In genomic region chr1:44775078-44775929, GRCh38 we compare ENCODE assay signal across 1 cellular context.
A peak's percentile ranks its signal among the peaks of the same experiment; 100 is the strongest.
TF ChIP-seq lines count a peak whose summit lies in the region.

TSS of gene RPS8 (plus strand) at chr1:44775540. CDS start at chr1:44775597, 57 bp downstream.

TF ChIP-seq in K562, 482 proteins besides CTCF, POLR2A, EP300 and RAD21 (continued from another document and continues in another):
- TF ChIP-seq ZMIZ1 (IDR thresholded peaks at IDR 0.05; ENCODE audit: low read depth in 2 of 2, low read length in 2 of 2) (peak in 1 of 2 experiments; percentile 71; a peak in 1 of 4 replicates), TAF1 (IDR thresholded peaks at IDR 0.05; ENCODE audit: control insufficient read depth, extremely low read depth, insufficient read depth, low read length, severe bottlenecking) (peak; percentile 99), PREB (CRISPR knock-in tag; IDR thresholded peaks at IDR 0.05) (no peak; the same call in 1 of the 2 replicates), DNMT1 (IDR thresholded peaks at IDR 0.05) (no peak; the same call in 1 of the 2 replicates), KAT2B (IDR thresholded peaks at IDR 0.05; ENCODE audit: low read depth, low read length) (no peak), CLOCK (CRISPR knock-in tag; IDR thresholded peaks at IDR 0.05; ENCODE audit: borderline replicate concordance) (no peak), PML (IDR thresholded peaks at IDR 0.05; ENCODE audit: low read length) (peak; percentile 94), ELF2 (CRISPR knock-in tag; IDR thresholded peaks at IDR 0.05) (peak; percentile 46; the same call in 1 of the 2 replicates), KAT7 (CRISPR knock-in tag; IDR thresholded peaks at IDR 0.05; ENCODE audit: borderline replicate concordance) (no peak), SFPQ (IDR thresholded peaks at IDR 0.05; ENCODE audit: low read depth, low read length) (no peak), HMG20A (CRISPR knock-in tag; conservative IDR thresholded peaks at IDR 0.05) (no peak), ZC3H8 (IDR thresholded peaks at IDR 0.05) (peak; percentile 92), ZNF175 (CRISPR knock-in tag; IDR thresholded peaks at IDR 0.05; ENCODE audit: low read depth) (peak; percentile 63; the same call in 1 of the 2 replicates), ZNF277 (CRISPR knock-in tag; IDR thresholded peaks at IDR 0.05; ENCODE audit: borderline replicate concordance) (no peak), NFXL1 (CRISPR knock-in tag; IDR thresholded peaks at IDR 0.05) (no peak), TCFL5 (CRISPR knock-in tag; conservative IDR thresholded peaks at IDR 0.05) (no peak), ZNF518B (CRISPR knock-in tag; IDR thresholded peaks at IDR 0.05) (no peak), MEIS2 (IDR thresholded peaks at IDR 0.05; ENCODE audit: partially characterized antibody) (peak; percentile 28), DMBX1 (CRISPR knock-in tag; IDR thresholded peaks at IDR 0.05; ENCODE audit: borderline replicate concordance) (no peak), TCF15 (CRISPR knock-in tag; IDR thresholded peaks at IDR 0.05) (0 out of 2 replicates have a peak, but pooled peaks have one; percentile 6), E2F3 (CRISPR knock-in tag; IDR thresholded peaks at IDR 0.05) (0 out of 2 replicates have a peak, but pooled peaks have one; percentile 78), ZBTB5 (IDR thresholded peaks at IDR 0.05) (peak; percentile 61; the same call in 1 of the 2 replicates), HSF4 (CRISPR knock-in tag; IDR thresholded peaks at IDR 0.05; ENCODE audit: borderline replicate concordance) (0 out of 2 replicates have a peak, but pooled peaks have one; percentile 4), ZNF3 (CRISPR knock-in tag; IDR thresholded peaks at IDR 0.05) (no peak), ARID1B (IDR thresholded peaks at IDR 0.05) (peak; percentile 81), MLLT1 (IDR thresholded peaks at IDR 0.05) (peak; percentile 93 to 95), STAG1 (CRISPR knock-in tag; IDR thresholded peaks at IDR 0.05; ENCODE audit: borderline replicate concordance) (no peak), IFI16 (CRISPR knock-in tag; IDR thresholded peaks at IDR 0.05) (no peak), AFF1 (IDR thresholded peaks at IDR 0.05; ENCODE audit: low read depth in 1 of 2, partially characterized antibody in 2 of 2) (peak; percentile 62 to 88), ZNF197 (CRISPR knock-in tag; IDR thresholded peaks at IDR 0.05; ENCODE audit: low read depth) (no peak; the same call in 1 of the 2 replicates), TEAD4 (IDR thresholded peaks at IDR 0.05; ENCODE audit: low read length) (peak; percentile 49), TEAD4 (CRISPR knock-in tag; IDR thresholded peaks at IDR 0.05; ENCODE audit: borderline replicate concordance) (no peak)
